Comparison of ENCODE assay signal across 1 cellular context in genomic region chr15:90126022-90126421, GRCh38.
A peak's percentile ranks its signal among the peaks of the same experiment; 100 is the strongest.
TF ChIP-seq lines count a peak whose summit lies in the region.

No MANE protein-coding gene starts in this region.

TF ChIP-seq in HepG2, 621 proteins besides CTCF, POLR2A, EP300 and RAD21 (continued from another document and continues in another):
- TF ChIP-seq BCLAF1 (IDR thresholded peaks at IDR 0.05) = no peak
- no peak for TF ChIP-seq ATF6 (CRISPR knock-in tag; conservative IDR thresholded peaks at IDR 0.05)
- TF ChIP-seq ONECUT2 (CRISPR knock-in tag; IDR thresholded peaks at IDR 0.05) = no peak
- TF ChIP-seq, protein P1, sequence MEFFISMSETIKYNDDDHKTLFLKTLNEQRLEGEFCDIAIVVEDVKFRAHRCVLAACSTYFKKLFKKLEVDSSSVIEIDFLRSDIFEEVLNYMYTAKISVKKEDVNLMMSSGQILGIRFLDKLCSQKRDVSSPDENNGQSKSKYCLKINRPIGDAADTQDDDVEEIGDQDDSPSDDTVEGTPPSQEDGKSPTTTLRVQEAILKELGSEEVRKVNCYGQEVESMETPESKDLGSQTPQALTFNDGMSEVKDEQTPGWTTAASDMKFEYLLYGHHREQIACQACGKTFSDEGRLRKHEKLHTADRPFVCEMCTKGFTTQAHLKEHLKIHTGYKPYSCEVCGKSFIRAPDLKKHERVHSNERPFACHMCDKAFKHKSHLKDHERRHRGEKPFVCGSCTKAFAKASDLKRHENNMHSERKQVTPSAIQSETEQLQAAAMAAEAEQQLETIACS (CRISPR knock-in tag; IDR thresholded peaks at IDR 0.05) = no peak
- no peak for TF ChIP-seq SMAD1 (CRISPR knock-in tag; IDR thresholded peaks at IDR 0.05; ENCODE audit: borderline replicate concordance, low read depth)
- TF ChIP-seq, protein P2, sequence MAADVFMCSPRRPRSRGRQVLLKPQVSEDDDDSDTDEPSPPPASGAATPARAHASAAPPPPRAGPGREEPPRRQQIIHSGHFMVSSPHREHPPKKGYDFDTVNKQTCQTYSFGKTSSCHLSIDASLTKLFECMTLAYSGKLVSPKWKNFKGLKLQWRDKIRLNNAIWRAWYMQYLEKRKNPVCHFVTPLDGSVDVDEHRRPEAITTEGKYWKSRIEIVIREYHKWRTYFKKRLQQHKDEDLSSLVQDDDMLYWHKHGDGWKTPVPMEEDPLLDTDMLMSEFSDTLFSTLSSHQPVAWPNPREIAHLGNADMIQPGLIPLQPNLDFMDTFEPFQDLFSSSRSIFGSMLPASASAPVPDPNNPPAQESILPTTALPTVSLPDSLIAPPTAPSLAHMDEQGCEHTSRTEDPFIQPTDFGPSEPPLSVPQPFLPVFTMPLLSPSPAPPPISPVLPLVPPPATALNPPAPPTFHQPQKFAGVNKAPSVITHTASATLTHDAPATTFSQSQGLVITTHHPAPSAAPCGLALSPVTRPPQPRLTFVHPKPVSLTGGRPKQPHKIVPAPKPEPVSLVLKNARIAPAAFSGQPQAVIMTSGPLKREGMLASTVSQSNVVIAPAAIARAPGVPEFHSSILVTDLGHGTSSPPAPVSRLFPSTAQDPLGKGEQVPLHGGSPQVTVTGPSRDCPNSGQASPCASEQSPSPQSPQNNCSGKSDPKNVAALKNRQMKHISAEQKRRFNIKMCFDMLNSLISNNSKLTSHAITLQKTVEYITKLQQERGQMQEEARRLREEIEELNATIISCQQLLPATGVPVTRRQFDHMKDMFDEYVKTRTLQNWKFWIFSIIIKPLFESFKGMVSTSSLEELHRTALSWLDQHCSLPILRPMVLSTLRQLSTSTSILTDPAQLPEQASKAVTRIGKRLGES (CRISPR knock-in tag; IDR thresholded peaks at IDR 0.05; ENCODE audit: borderline replicate concordance) = no peak
- TF ChIP-seq SATB2 (CRISPR knock-in tag; IDR thresholded peaks at IDR 0.05) = no peak
- no peak for TF ChIP-seq HES4 (CRISPR knock-in tag; IDR thresholded peaks at IDR 0.05; ENCODE audit: borderline replicate concordance)
- TF ChIP-seq FOXK2 (IDR thresholded peaks at IDR 0.05) = no peak
- no peak; the same call in 1 of the 2 replicates for TF ChIP-seq MXD3 (CRISPR knock-in tag; IDR thresholded peaks at IDR 0.05)
- TF ChIP-seq FOXP1 (IDR thresholded peaks at IDR 0.05) = no peak
- peak; percentile 76 for TF ChIP-seq FOXP1 (CRISPR knock-in tag; IDR thresholded peaks at IDR 0.05)
- no peak for TF ChIP-seq ZNF431 (CRISPR knock-in tag; IDR thresholded peaks at IDR 0.05; ENCODE audit: borderline replicate concordance, low read depth)
- TF ChIP-seq ZNF33A (CRISPR knock-in tag; IDR thresholded peaks at IDR 0.05; ENCODE audit: borderline replicate concordance) = no peak
- TF ChIP-seq CHD2 (IDR thresholded peaks at IDR 0.05; ENCODE audit: low read depth, low read length) = no peak
- TF ChIP-seq FOXA3 (CRISPR knock-in tag; IDR thresholded peaks at IDR 0.05) = peak; percentile 59; the same call in 1 of the 2 replicates
- TF ChIP-seq ZNF251 (CRISPR knock-in tag; IDR thresholded peaks at IDR 0.05) = no peak
- TF ChIP-seq ZNF362 (CRISPR knock-in tag; IDR thresholded peaks at IDR 0.05; ENCODE audit: borderline replicate concordance) = peak; percentile 86; the same call in 1 of the 2 replicates
- TF ChIP-seq SNAPC4 (CRISPR knock-in tag; IDR thresholded peaks at IDR 0.05) = no peak
- 0 out of 2 replicates have a peak, but pooled peaks have one; percentile 9 for TF ChIP-seq THAP11 (CRISPR knock-in tag; IDR thresholded peaks at IDR 0.05)
- no peak for TF ChIP-seq RCOR2 (CRISPR knock-in tag; IDR thresholded peaks at IDR 0.05)
- TF ChIP-seq, protein P3, sequence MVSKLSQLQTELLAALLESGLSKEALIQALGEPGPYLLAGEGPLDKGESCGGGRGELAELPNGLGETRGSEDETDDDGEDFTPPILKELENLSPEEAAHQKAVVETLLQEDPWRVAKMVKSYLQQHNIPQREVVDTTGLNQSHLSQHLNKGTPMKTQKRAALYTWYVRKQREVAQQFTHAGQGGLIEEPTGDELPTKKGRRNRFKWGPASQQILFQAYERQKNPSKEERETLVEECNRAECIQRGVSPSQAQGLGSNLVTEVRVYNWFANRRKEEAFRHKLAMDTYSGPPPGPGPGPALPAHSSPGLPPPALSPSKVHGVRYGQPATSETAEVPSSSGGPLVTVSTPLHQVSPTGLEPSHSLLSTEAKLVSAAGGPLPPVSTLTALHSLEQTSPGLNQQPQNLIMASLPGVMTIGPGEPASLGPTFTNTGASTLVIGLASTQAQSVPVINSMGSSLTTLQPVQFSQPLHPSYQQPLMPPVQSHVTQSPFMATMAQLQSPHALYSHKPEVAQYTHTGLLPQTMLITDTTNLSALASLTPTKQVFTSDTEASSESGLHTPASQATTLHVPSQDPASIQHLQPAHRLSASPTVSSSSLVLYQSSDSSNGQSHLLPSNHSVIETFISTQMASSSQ (IDR thresholded peaks at IDR 0.05; ENCODE audit: low read depth) = peak; percentile 74; the same call in 1 of the 2 replicates
- TF ChIP-seq, protein P3 (CRISPR knock-in tag; IDR thresholded peaks at IDR 0.05; ENCODE audit: borderline replicate concordance) = no peak; the same call in 1 of the 2 replicates
- TF ChIP-seq NR1H2 (CRISPR knock-in tag; IDR thresholded peaks at IDR 0.05; ENCODE audit: borderline replicate concordance, low read depth) = no peak
- no peak for TF ChIP-seq MTA1 (CRISPR knock-in tag; IDR thresholded peaks at IDR 0.05; ENCODE audit: borderline replicate concordance)
- no peak for TF ChIP-seq HIC2 (CRISPR knock-in tag; IDR thresholded peaks at IDR 0.05; ENCODE audit: low read depth)
- TF ChIP-seq PAF1 (CRISPR knock-in tag; IDR thresholded peaks at IDR 0.05) = no peak
- TF ChIP-seq, protein P4, sequence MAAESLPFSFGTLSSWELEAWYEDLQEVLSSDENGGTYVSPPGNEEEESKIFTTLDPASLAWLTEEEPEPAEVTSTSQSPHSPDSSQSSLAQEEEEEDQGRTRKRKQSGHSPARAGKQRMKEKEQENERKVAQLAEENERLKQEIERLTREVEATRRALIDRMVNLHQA (CRISPR knock-in tag; IDR thresholded peaks at IDR 0.05) = no peak
- TF ChIP-seq AGO2 (optimal IDR thresholded peaks at IDR 0.05; ENCODE audit: low read depth, low read length) = no peak
- TF ChIP-seq PAX8 (CRISPR knock-in tag; IDR thresholded peaks at IDR 0.05; ENCODE audit: borderline replicate concordance) = no peak
- no peak for TF ChIP-seq YY1 (IDR thresholded peaks at IDR 0.05; ENCODE audit: insufficient read depth, insufficient replicate concordance, low read depth, low read length)
